Comparison of ENCODE assay signal across 5 cellular contexts in genomic region chr5:148027505-148027904, GRCh38.
"Had no signal": no experiment of that assay in that cellular context is flagged by ENCODE, and none has a peak within 500 bp of the region (broad histone marks: within the 10 kb centered on the region; RNA-seq: fewer than 3 reads in every experiment).

No MANE protein-coding gene starts in this region.

- DNase-seq: IMR-90, KBM-7 had no signal

- H3K27ac ChIP-seq: HL-60 had no signal

- ATAC-seq: HepG2, K562 had no signal

- H3K4me3 ChIP-seq: K562 had no signal
